8 cellular contexts compared by ENCODE assay signal in genomic region chr1:155208656-155209372, GRCh38. TPM values are rescaled to one million over a fixed set of nuclear protein-coding genes. Genes with fewer than 3 reads are reported as not detected.
DNase-seq lines count a peak whose midpoint lies in the region; ATAC-seq and TF ChIP-seq lines count a peak whose summit lies in the region.

MTX1 (plus strand) TSS chr1:155208695; CDS start chr1:155208805, 110 bp downstream.

- H3K27me3 Mint-ChIP-seq in activated T-helper 1 cell treated with anti-CD3 and anti-CD28 coated beads, Interleukin-12 subunit alpha, Interleukin-12 subunit beta, Interleukin-2, Interleukin-4 antibody, amounts not matched to agents 30 ng/mL and 10 ng/mL and 1 ng/mL, durations not matched to agents 14 hours and 24 hours and 36 hours (ENCODE audit: insufficient read depth), result no peaks in the 10 kb centered on the region
- H3K27me3 Mint-ChIP-seq in naive thymus-derived CD8-positive, alpha-beta T cell, result no peaks in the 10 kb centered on the region

- H3K36me3 ChIP-seq in fibroblast of lung (ENCODE audit: control insufficient read depth, insufficient read depth, low read length), result no peaks in the 10 kb centered on the region

- H3K27me3 ChIP-seq in fibroblast of lung (ENCODE audit: control insufficient read depth, insufficient read depth, low read length), result no peaks in the 10 kb centered on the region

- peak within 1 kb of the TSS; percentile 93 for H3K4me3 Mint-ChIP-seq in activated T-helper 1 cell treated with anti-CD3 and anti-CD28 coated beads, Interleukin-12 subunit alpha, Interleukin-12 subunit beta, Interleukin-2, Interleukin-4 antibody, amounts not matched to agents 30 ng/mL and 10 ng/mL and 1 ng/mL, durations not matched to agents 14 hours and 24 hours and 36 hours
- peak within 1 kb of the TSS; percentile 83 to 95 (median 88) for H3K4me3 Mint-ChIP-seq in naive thymus-derived CD8-positive, alpha-beta T cell

- H3K4me2 ChIP-seq in fibroblast of lung (ENCODE audit: extremely low read depth, insufficient read depth, low read length), result peak within 1 kb of the TSS; percentile 99

- peaks cover 25% of the 10 kb centered on the region for H3K4me1 Mint-ChIP-seq in activated T-helper 1 cell treated with anti-CD3 and anti-CD28 coated beads, Interleukin-12 subunit alpha, Interleukin-12 subunit beta, Interleukin-2, Interleukin-4 antibody, amounts not matched to agents 30 ng/mL and 10 ng/mL and 1 ng/mL, durations not matched to agents 14 hours and 24 hours and 36 hours (ENCODE audit: low read depth)
- H3K4me1 Mint-ChIP-seq in naive thymus-derived CD8-positive, alpha-beta T cell, result peaks cover 22 to 33% (median 30%) of the 10 kb centered on the region in 4 donors

- intact Hi-C loops in activated T-helper 1 cell treated with anti-CD3 and anti-CD28 coated beads, Interleukin-12 subunit alpha, Interleukin-12 subunit beta, Interleukin-2, Interleukin-4 antibody, amounts not matched to agents 30 ng/mL and 10 ng/mL and 1 ng/mL, durations not matched to agents 14 hours and 24 hours and 36 hours (cut with micrococcal nuclease), result loop anchor here (1.0 to 5.0 kb wide), 7 partner anchors 15 to 1653 kb away; partner anchors contain the start of genes CLK2, HCN3, KRTCAP2 and NTRK1

- H3K4me3 ChIP-seq in Jurkat, Clone E6-1 (ENCODE audit: low read length), result peak within 1 kb of the TSS; percentile 97
- H3K4me3 ChIP-seq in fibroblast of lung (replicated peaks in 1 of 4; ENCODE audit: control extremely low read depth in 1 of 4, insufficient read depth in 1 of 4, low read depth in 3 of 4, low read length in 4 of 4), result peak within 1 kb of the TSS; percentile 75 to 100 (median 90)

- H3K79me2 ChIP-seq in fibroblast of lung (ENCODE audit: control insufficient read depth, insufficient read depth, low read length), result no peaks in the 10 kb centered on the region

- no peak for TF ChIP-seq CTCF in fibroblast of lung (conservative IDR thresholded peaks at IDR 0.05 in 1 of 2, IDR thresholded peaks at IDR 0.05 in 1 of 2; ENCODE audit: low read depth in 1 of 2, low read length in 2 of 2)

- peak within 1 kb of the TSS; percentile 100 for H3K9ac ChIP-seq in fibroblast of lung (ENCODE audit: insufficient read depth, low read length)

- DNase-seq in D341Med (ENCODE audit: low spot score) (peak; percentile 93), RKO (ENCODE audit: low spot score) (peak; percentile 86), fibroblast of lung (ENCODE audit: low read depth in 2 of 2) (peak; percentile 81 to 85)
- peak; percentile 54 for DNase-seq in Jurkat, Clone E6-1 (ENCODE audit: low read depth, low spot score)
- peak; percentile 85 for DNase-seq in activated T-helper 1 cell treated with anti-CD3 and anti-CD28 coated beads, Interleukin-12 subunit alpha, Interleukin-12 subunit beta, Interleukin-2, Interleukin-4 antibody, amounts not matched to agents 30 ng/mL and 10 ng/mL and 1 ng/mL, durations not matched to agents 14 hours and 24 hours and 36 hours (ENCODE audit: low spot score)
- DNase-seq in naive thymus-derived CD8-positive, alpha-beta T cell, result peak; percentile 81 to 97 (median 92)
- DNase-seq in stimulated activated naive CD4-positive, alpha-beta T cell (lab: John Stamatoyannopoulos, UW), result peak; percentile 76 to 90 (median 84)

- peak within 1 kb of the TSS; percentile 97 for H3K27ac Mint-ChIP-seq in activated T-helper 1 cell treated with anti-CD3 and anti-CD28 coated beads, Interleukin-12 subunit alpha, Interleukin-12 subunit beta, Interleukin-2, Interleukin-4 antibody, amounts not matched to agents 30 ng/mL and 10 ng/mL and 1 ng/mL, durations not matched to agents 14 hours and 24 hours and 36 hours
- peak within 1 kb of the TSS; percentile 90 to 99 (median 98) for H3K27ac Mint-ChIP-seq in naive thymus-derived CD8-positive, alpha-beta T cell

- POLR2A ChIA-PET in naive thymus-derived CD8-positive, alpha-beta T cell (lab: Charles Lee), result interaction anchor here (0.8 to 4.3 kb wide), 12 partner anchors 11 to 117 kb away, joined by 3 to 65 read pairs (median 7); partner anchors contain the start of genes CLK2, KRTCAP2 and TRIM46

- H4K20me1 ChIP-seq in fibroblast of lung (ENCODE audit: control insufficient read depth, extremely low read depth, insufficient read depth, low read length), result no peaks in the 10 kb centered on the region

- H3K27ac ChIP-seq in fibroblast of lung (ENCODE audit: insufficient read depth, low read length), result peak within 1 kb of the TSS; percentile 100

- H3K36me3 Mint-ChIP-seq in activated T-helper 1 cell treated with anti-CD3 and anti-CD28 coated beads, Interleukin-12 subunit alpha, Interleukin-12 subunit beta, Interleukin-2, Interleukin-4 antibody, amounts not matched to agents 30 ng/mL and 10 ng/mL and 1 ng/mL, durations not matched to agents 14 hours and 24 hours and 36 hours (ENCODE audit: low read depth), result peaks cover 4% of the 10 kb centered on the region
- H3K36me3 Mint-ChIP-seq in naive thymus-derived CD8-positive, alpha-beta T cell, result peaks cover 0 to 6% (median 0%) of the 10 kb centered on the region in 3 donors

- peak within 1 kb of the TSS; percentile 25 for H2AFZ ChIP-seq in fibroblast of lung (ENCODE audit: low read length)

- no peaks in the 10 kb centered on the region for H3K9me3 Mint-ChIP-seq in activated T-helper 1 cell treated with anti-CD3 and anti-CD28 coated beads, Interleukin-12 subunit alpha, Interleukin-12 subunit beta, Interleukin-2, Interleukin-4 antibody, amounts not matched to agents 30 ng/mL and 10 ng/mL and 1 ng/mL, durations not matched to agents 14 hours and 24 hours and 36 hours
- H3K9me3 Mint-ChIP-seq in naive thymus-derived CD8-positive, alpha-beta T cell, result no peaks in the 10 kb centered on the region

- H3K9me3 ChIP-seq in fibroblast of lung (ENCODE audit: control insufficient read depth, insufficient read depth, low read depth, low read length), result no peaks in the 10 kb centered on the region

- peaks cover 15% of the 10 kb centered on the region for H3K4me1 ChIP-seq in fibroblast of lung (ENCODE audit: control insufficient read depth, extremely low read depth, insufficient read depth, low read length)

- ATAC-seq in GM21447 (IDR thresholded peaks at IDR 0.05; ENCODE audit: unreplicated experiment), result peak; percentile 76
- ATAC-seq in naive thymus-derived CD8-positive, alpha-beta T cell, result peak; percentile 76 to 86

RNA-seq across cellular contexts. Expression of gene MTX1, which starts in this region (rescaled TPM):
- 75.4 TPM for polyA plus RNA-seq in Jurkat, Clone E6-1 (2012; ENCODE audit: insufficient read depth, insufficient read length)
- 61.8 and 62.3 TPM in 2 replicates for total RNA-seq in activated T-helper 1 cell treated with anti-CD3 and anti-CD28 coated beads, Interleukin-12 subunit alpha, Interleukin-12 subunit beta, Interleukin-2, Interleukin-4 antibody, amounts not matched to agents 30 ng/mL and 10 ng/mL and 1 ng/mL, durations not matched to agents 14 hours and 24 hours and 36 hours
- total RNA-seq in fibroblast of lung, result 36.7 and 46.6 TPM in 2 replicates
- polyA plus RNA-seq in fibroblast of lung, result 42.2 and 52.4 TPM in 2 replicates
- polyA plus RNA-seq in fibroblast of lung (2012), result 51.8 and 72.5 TPM in 2 replicates
- polyA minus RNA-seq in fibroblast of lung (ENCODE audit: low replicate concordance), result 97.5 and 113 TPM in 2 replicates
- total RNA-seq in naive thymus-derived CD8-positive, alpha-beta T cell, result 10 to 100 TPM; 26.9 to 27.1 TPM
- polyA plus RNA-seq in naive thymus-derived CD8-positive, alpha-beta T cell, result 10 to 100 TPM; 45.8 to 50.7 (median 48.5) TPM

Comparison
In these comparisons a context has a peak if more than half of its experiments do, and no peak if none do; other contexts are left out.
1. Peak in every context shown above with its lines: DNase-seq, ATAC-seq, H3K4me3 ChIP-seq and H3K27ac ChIP-seq.